In genomic region chr4:15117270-15117946, GRCh38 we compare ENCODE assay signal across 18 cellular contexts.
DNase-seq lines count a peak whose midpoint lies in the region; ATAC-seq and TF ChIP-seq lines count a peak whose summit lies in the region.
"Had no signal": no experiment of that assay in that cellular context is flagged by ENCODE, and none has a peak within 500 bp of the region (broad histone marks: within the 10 kb centered on the region; RNA-seq: fewer than 3 reads in every experiment).

No MANE protein-coding gene starts in this region.

- no peak overlapping the region for H3K4me2 ChIP-seq in neural progenitor cell

- H3K4me1 Mint-ChIP-seq in activated T-helper 2 cell treated with anti-CD3 and anti-CD28 coated beads, Interferon-gamma antibody, Interleukin-2, Interleukin-4, amounts not matched to agents 10 μg/mL and 5 μg/mL and 100 μg/mL, durations not matched to agents 14 hours and 24 hours and 36 hours (ENCODE audit: low read depth) = peaks cover 10% of the 10 kb centered on the region
- H3K4me1 Mint-ChIP-seq in neural progenitor cell = peaks cover 9% of the 10 kb centered on the region
- H3K4me1 Mint-ChIP-seq: immature natural killer cell had no signal

- no peaks in the 10 kb centered on the region for H3F3A ChIP-seq in neural progenitor cell (ENCODE audit: low read depth)

- H2AFZ ChIP-seq in neural progenitor cell (replicated peaks) = no peak overlapping the region

- H3K4me1 ChIP-seq in neural progenitor cell = no peaks in the 10 kb centered on the region
- H3K4me1 ChIP-seq: HAP-1, prostate gland had no signal

- DNase-seq in activated naive CD4-positive, alpha-beta T cell treated with anti-CD3 and anti-CD28 coated beads, Interleukin-2, amount 50 U/mL, for 72 hours (ENCODE audit: low spot score in 2 of 2) = peak in 1 of 2 donors; percentile 5
- DNase-seq in activated naive CD4-positive, alpha-beta T cell treated with Interleukin-2 at 50 U/mL for 16 hours = no peak
- DNase-seq in activated T-helper 2 cell treated with anti-CD3 and anti-CD28 coated beads, Interferon-gamma antibody, Interleukin-2, Interleukin-4, amounts not matched to agents 10 μg/mL and 5 μg/mL and 100 μg/mL, durations not matched to agents 14 hours and 24 hours and 36 hours (ENCODE audit: low spot score) = no peak
- peak; percentile 27 for DNase-seq in stimulated activated CD8-positive, alpha-beta memory T cell treated with anti-CD3 and anti-CD28 coated beads, Interleukin-4, amount 100 ng/mL, for 48 hours
- DNase-seq in activated effector memory CD4-positive, alpha-beta T cell treated with anti-CD3 and anti-CD28 coated beads, Interleukin-2, amount 50 U/mL, for 16 hours = no peak
- no peak for DNase-seq in neural progenitor cell (ENCODE audit: low spot score)
- DNase-seq: activated CD4-positive, CD25-positive, alpha-beta regulatory T cell; CD4-positive, alpha-beta T cell; DMS153; immature natural killer cell; NCI-H526; stimulated activated CD4-positive, alpha-beta T cell treated with anti-CD3 and anti-CD28 coated beads, Interleukin-2, amount 100 ng/mL, for 48 hours; T-helper 9 cell had no signal

- no peak overlapping the region for H3K4me3 ChIP-seq in neural progenitor cell
- H3K4me3 ChIP-seq: HAP-1, prostate gland had no signal

- peak overlapping the region; percentile 64 to 79 for H3K27ac Mint-ChIP-seq in activated naive CD4-positive, alpha-beta T cell treated with anti-CD3 and anti-CD28 coated beads, Interleukin-2, amount 50 U/mL, for 72 hours
- H3K27ac Mint-ChIP-seq in activated T-helper 2 cell treated with anti-CD3 and anti-CD28 coated beads, Interferon-gamma antibody, Interleukin-2, Interleukin-4, amounts not matched to agents 10 μg/mL and 5 μg/mL and 100 μg/mL, durations not matched to agents 14 hours and 24 hours and 36 hours = peak overlapping the region; percentile 7
- no peak overlapping the region for H3K27ac Mint-ChIP-seq in neural progenitor cell
- H3K27ac Mint-ChIP-seq: CD4-positive, alpha-beta T cell; immature natural killer cell had no signal

- peaks cover 11 to 25% of the 10 kb centered on the region in 2 donors for H3K9me3 Mint-ChIP-seq in activated naive CD4-positive, alpha-beta T cell treated with anti-CD3 and anti-CD28 coated beads, Interleukin-2, amount 50 U/mL, for 72 hours
- H3K9me3 Mint-ChIP-seq in activated T-helper 2 cell treated with anti-CD3 and anti-CD28 coated beads, Interferon-gamma antibody, Interleukin-2, Interleukin-4, amounts not matched to agents 10 μg/mL and 5 μg/mL and 100 μg/mL, durations not matched to agents 14 hours and 24 hours and 36 hours = peaks cover 8% of the 10 kb centered on the region
- peaks cover 2% of the 10 kb centered on the region for H3K9me3 Mint-ChIP-seq in neural progenitor cell

- intact Hi-C loops in activated T-helper 2 cell treated with anti-CD3 and anti-CD28 coated beads, Interferon-gamma antibody, Interleukin-2, Interleukin-4, amounts not matched to agents 10 μg/mL and 5 μg/mL and 100 μg/mL, durations not matched to agents 14 hours and 24 hours and 36 hours (cut with micrococcal nuclease) = loop anchor here (1.0 kb wide), 1 partner anchor 261 kb away; no protein-coding TSS in a partner anchor

- ATAC-seq in activated naive CD4-positive, alpha-beta T cell treated with anti-CD3 and anti-CD28 coated beads, Interleukin-2, amount 50 U/mL, for 72 hours = peak; percentile 92 to 98
- peak; percentile 52 for ATAC-seq in HG03558 (IDR thresholded peaks at IDR 0.05; ENCODE audit: extremely low read depth, unreplicated experiment)
- no peak for ATAC-seq in HG02623 (IDR thresholded peaks at IDR 0.05; ENCODE audit: unreplicated experiment)

- H3K79me2 ChIP-seq in neural progenitor cell (ENCODE audit: low read depth) = no peaks in the 10 kb centered on the region

- no peak overlapping the region for H3K27ac ChIP-seq in neural progenitor cell
- H3K27ac ChIP-seq: prostate gland had no signal

- no peaks in the 10 kb centered on the region for H3K9me3 ChIP-seq in neural progenitor cell (ENCODE audit: low read depth)
- H3K9me3 ChIP-seq: HAP-1, prostate gland had no signal

- peaks cover 23 to 30% of the 10 kb centered on the region in 2 donors for H3K36me3 Mint-ChIP-seq in activated naive CD4-positive, alpha-beta T cell treated with anti-CD3 and anti-CD28 coated beads, Interleukin-2, amount 50 U/mL, for 72 hours
- H3K36me3 Mint-ChIP-seq in activated T-helper 2 cell treated with anti-CD3 and anti-CD28 coated beads, Interferon-gamma antibody, Interleukin-2, Interleukin-4, amounts not matched to agents 10 μg/mL and 5 μg/mL and 100 μg/mL, durations not matched to agents 14 hours and 24 hours and 36 hours (ENCODE audit: low read depth) = no peaks in the 10 kb centered on the region
- H3K36me3 Mint-ChIP-seq in neural progenitor cell = no peaks in the 10 kb centered on the region
- H3K36me3 Mint-ChIP-seq: brain had no signal

- H3K4me3 Mint-ChIP-seq in activated T-helper 2 cell treated with anti-CD3 and anti-CD28 coated beads, Interferon-gamma antibody, Interleukin-2, Interleukin-4, amounts not matched to agents 10 μg/mL and 5 μg/mL and 100 μg/mL, durations not matched to agents 14 hours and 24 hours and 36 hours (ENCODE audit: low read depth) = no peak overlapping the region
- no peak overlapping the region for H3K4me3 Mint-ChIP-seq in neural progenitor cell
- H3K4me3 Mint-ChIP-seq: brain; CD4-positive, alpha-beta T cell; immature natural killer cell had no signal

- H3K36me3 ChIP-seq in neural progenitor cell = no peaks in the 10 kb centered on the region
- H3K36me3 ChIP-seq: HAP-1, prostate gland had no signal

- H3K27me3 Mint-ChIP-seq in activated T-helper 2 cell treated with anti-CD3 and anti-CD28 coated beads, Interferon-gamma antibody, Interleukin-2, Interleukin-4, amounts not matched to agents 10 μg/mL and 5 μg/mL and 100 μg/mL, durations not matched to agents 14 hours and 24 hours and 36 hours (ENCODE audit: low read depth) = no peaks in the 10 kb centered on the region
- peaks cover 6% of the 10 kb centered on the region for H3K27me3 Mint-ChIP-seq in neural progenitor cell (ENCODE audit: insufficient read depth, low read depth)
- H3K27me3 Mint-ChIP-seq: brain had no signal

- H3K9ac ChIP-seq in neural progenitor cell = no peak overlapping the region

- H4K20me1 ChIP-seq in neural progenitor cell (ENCODE audit: low read depth) = no peaks in the 10 kb centered on the region

- no peaks in the 10 kb centered on the region for H3K27me3 ChIP-seq in neural progenitor cell

- no peak for TF ChIP-seq CTCF in neural progenitor cell (IDR thresholded peaks at IDR 0.05)
